1 cellular context compared by ENCODE assay signal in the genomic region with DNA sequence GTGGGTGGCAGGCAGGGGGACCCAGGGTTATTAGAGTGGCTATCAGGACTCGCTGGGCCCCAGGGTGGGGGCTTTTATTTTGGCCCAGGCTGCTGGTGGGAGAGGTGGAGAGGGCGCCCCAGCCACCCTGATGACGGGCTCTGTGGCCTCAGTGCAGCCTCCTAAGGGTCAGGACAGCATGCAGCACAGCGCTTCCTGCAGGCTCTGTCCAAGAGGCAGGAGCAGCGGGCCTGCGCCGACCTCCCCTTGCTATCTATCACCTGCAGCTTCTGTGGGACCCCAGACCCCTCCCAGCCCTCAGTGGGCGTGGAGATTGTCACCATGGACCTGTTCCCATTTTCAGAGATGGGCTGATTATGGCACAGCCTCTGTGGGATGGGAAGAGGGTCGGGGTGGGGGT.
TF ChIP-seq lines count a peak whose summit lies in the region.

No MANE protein-coding gene starts in this region.

TF ChIP-seq in Ishikawa, 13 proteins besides CTCF, POLR2A, EP300 and RAD21 (continued from another document):
- no peak for TF ChIP-seq REST (IDR thresholded peaks at IDR 0.05; ENCODE audit: low read depth)
- 0 out of 2 replicates have a peak, but pooled peaks have one; percentile 2 for TF ChIP-seq TEAD4 (IDR thresholded peaks at IDR 0.05)
- TF ChIP-seq TAF1 (IDR thresholded peaks at IDR 0.05; ENCODE audit: low read depth) = no peak
- no peak for TF ChIP-seq EGR1 (IDR thresholded peaks at IDR 0.05)
- no peak for TF ChIP-seq ZBTB7A (IDR thresholded peaks at IDR 0.05; ENCODE audit: low read depth)
